ENCODE assay signal across 3 cellular contexts in genomic region chr1:246865921-246866320, GRCh38.
TF ChIP-seq lines count a peak whose summit lies in the region.

No MANE protein-coding gene starts in this region.

TF ChIP-seq in HepG2, 621 proteins besides CTCF, POLR2A, EP300 and RAD21:
- no peak for TF ChIP-seq SIN3B (IDR thresholded peaks at IDR 0.05; ENCODE audit: low read length)
- TF ChIP-seq ZNF761 (CRISPR knock-in tag; conservative IDR thresholded peaks at IDR 0.05) = no peak
- TF ChIP-seq, protein P1, sequence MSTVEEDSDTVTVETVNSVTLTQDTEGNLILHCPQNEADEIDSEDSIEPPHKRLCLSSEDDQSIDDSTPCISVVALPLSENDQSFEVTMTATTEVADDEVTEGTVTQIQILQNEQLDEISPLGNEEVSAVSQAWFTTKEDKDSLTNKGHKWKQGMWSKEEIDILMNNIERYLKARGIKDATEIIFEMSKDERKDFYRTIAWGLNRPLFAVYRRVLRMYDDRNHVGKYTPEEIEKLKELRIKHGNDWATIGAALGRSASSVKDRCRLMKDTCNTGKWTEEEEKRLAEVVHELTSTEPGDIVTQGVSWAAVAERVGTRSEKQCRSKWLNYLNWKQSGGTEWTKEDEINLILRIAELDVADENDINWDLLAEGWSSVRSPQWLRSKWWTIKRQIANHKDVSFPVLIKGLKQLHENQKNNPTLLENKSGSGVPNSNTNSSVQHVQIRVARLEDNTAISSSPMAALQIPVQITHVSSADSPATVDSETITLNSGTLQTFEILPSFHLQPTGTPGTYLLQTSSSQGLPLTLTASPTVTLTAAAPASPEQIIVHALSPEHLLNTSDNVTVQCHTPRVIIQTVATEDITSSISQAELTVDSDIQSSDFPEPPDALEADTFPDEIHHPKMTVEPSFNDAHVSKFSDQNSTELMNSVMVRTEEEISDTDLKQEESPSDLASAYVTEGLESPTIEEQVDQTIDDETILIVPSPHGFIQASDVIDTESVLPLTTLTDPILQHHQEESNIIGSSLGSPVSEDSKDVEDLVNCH (CRISPR knock-in tag; IDR thresholded peaks at IDR 0.05) = no peak
- no peak for TF ChIP-seq NFE2L2 (IDR thresholded peaks at IDR 0.05; ENCODE audit: low read length)
- TF ChIP-seq RORA (CRISPR knock-in tag; IDR thresholded peaks at IDR 0.05) = no peak
- peak; percentile 67 to 71 for TF ChIP-seq MAFK (conservative IDR thresholded peaks at IDR 0.05 in 1 of 2, IDR thresholded peaks at IDR 0.05 in 1 of 2; ENCODE audit: low read length in 2 of 2)
- TF ChIP-seq ZNF296 (CRISPR knock-in tag; conservative IDR thresholded peaks at IDR 0.05) = no peak
- no peak for TF ChIP-seq NFYB (CRISPR knock-in tag; IDR thresholded peaks at IDR 0.05)
- no peak for TF ChIP-seq HMG20A (CRISPR knock-in tag; IDR thresholded peaks at IDR 0.05; ENCODE audit: borderline replicate concordance)
- peak; percentile 45; the same call in 1 of the 2 replicates for TF ChIP-seq MAFF (IDR thresholded peaks at IDR 0.05; ENCODE audit: low read depth, low read length)
- no peak for TF ChIP-seq SATB2 (CRISPR knock-in tag; IDR thresholded peaks at IDR 0.05)
- TF ChIP-seq ZFYVE20 (CRISPR knock-in tag; IDR thresholded peaks at IDR 0.05; ENCODE audit: borderline replicate concordance, low read depth) = no peak
TF ChIP-seq in HepG2: peak in this region for 2.

TF ChIP-seq in IMR-90, 13 proteins besides CTCF, POLR2A, EP300 and RAD21:
- TF ChIP-seq NFE2L2 (IDR thresholded peaks at IDR 0.05; ENCODE audit: low read depth, low read length) (no peak), MAFK (IDR thresholded peaks at IDR 0.05; ENCODE audit: low read depth, low read length) (peak; percentile 56)

TF ChIP-seq in K562, 482 proteins besides CTCF, POLR2A, EP300 and RAD21:
- TF ChIP-seq SP2 (IDR thresholded peaks at IDR 0.05; ENCODE audit: extremely low read depth, low read depth, low read length, poor library complexity, severe bottlenecking) (no peak), MAFK (IDR thresholded peaks at IDR 0.05; ENCODE audit: low read length) (peak; percentile 27; the same call in 1 of the 2 replicates), RFX5 (IDR thresholded peaks at IDR 0.05; ENCODE audit: low read depth, low read length) (no peak), EHMT2 (IDR thresholded peaks at IDR 0.05) (no peak), FOXJ2 (tag; IDR thresholded peaks at IDR 0.05) (no peak), MAFG (tag; conservative IDR thresholded peaks at IDR 0.05) (peak; percentile 33; the same call in 1 of the 2 replicates), ZNF316 (IDR thresholded peaks at IDR 0.05) (peak; percentile 79), C11orf30 (IDR thresholded peaks at IDR 0.05; ENCODE audit: low read depth) (0 out of 2 replicates have a peak, but pooled peaks have one; percentile 37), ZFP1 (CRISPR knock-in tag; IDR thresholded peaks at IDR 0.05) (no peak), OTX1 (CRISPR knock-in tag; IDR thresholded peaks at IDR 0.05) (no peak), ZFP36 (IDR thresholded peaks at IDR 0.05; ENCODE audit: low read depth, low read length, partially characterized antibody) (no peak)
